11 cellular contexts compared by ENCODE assay signal in the genomic region with DNA sequence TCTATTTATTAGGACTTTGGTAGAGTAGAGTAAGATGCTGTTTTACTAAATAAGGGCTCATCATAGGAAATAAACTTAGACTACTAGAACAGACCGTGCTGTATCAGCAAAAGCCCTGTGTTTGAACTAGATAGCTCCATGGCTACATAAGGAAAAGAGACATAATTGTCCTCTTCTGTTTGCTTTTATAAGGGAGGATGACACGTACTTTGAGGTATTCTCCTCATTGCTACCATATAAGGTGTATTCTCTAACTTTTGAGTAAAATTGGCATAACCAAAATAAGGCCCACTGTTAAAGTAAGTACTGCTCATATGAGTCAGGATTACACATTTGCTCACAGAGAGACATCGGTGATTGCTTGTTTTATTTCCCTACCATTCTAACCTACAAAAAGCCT.
DNase-seq lines count a peak whose midpoint lies in the region; ATAC-seq, FAIRE-seq and TF ChIP-seq lines count a peak whose summit lies in the region.
"Had no signal": no experiment of that assay in that cellular context is flagged by ENCODE, and none has a peak within 500 bp of the region (broad histone marks: within the 10 kb centered on the region; RNA-seq: fewer than 3 reads in every experiment).

No MANE protein-coding gene starts in this region.

- FAIRE-seq in RCC 7860 (lab: Jason Lieb, UNC): no peak

- POLR2A ChIA-PET in GM10248 (lab: Yijun Ruan, JAX): no interaction called here

- H3K27me3 ChIP-seq in psoas muscle (ENCODE audit: insufficient read depth in 3 of 3, low read length in 2 of 3): no peaks in the 10 kb centered on the region

- H3K36me3 ChIP-seq in psoas muscle (ENCODE audit: insufficient read depth in 1 of 2, low read depth in 1 of 2): peaks cover 2 to 7% of the 10 kb centered on the region in 2 donors

- peak; percentile 49 for DNase-seq in DMS53 (lab: John Stamatoyannopoulos, UW)
- DNase-seq in RCC 7860 (ENCODE audit: low spot score): peak; percentile 76
- DNase-seq in fibroblast of mammary gland (ENCODE audit: low read depth): peak; percentile 78
- no peak for DNase-seq in psoas muscle
- DNase-seq in Ammon's horn (ENCODE audit: low spot score): no peak
- no peak for DNase-seq in GM10248 (ENCODE audit: extremely low spot score)
- DNase-seq in activated T-cell treated with anti-CD3 and anti-CD28 coated beads, Interleukin-2, amount 50 U/mL, for 1 hour: no peak
- DNase-seq: NCI-H187 had no signal

- intact Hi-C loops in psoas muscle (cut with DNase I): no loop called here

- ATAC-seq in psoas muscle (peak in 2 of 4 donors; percentile 16 to 40), GM19324 (IDR thresholded peaks at IDR 0.05; ENCODE audit: low FRiP score, unreplicated experiment) (no peak)
- ATAC-seq: sciatic nerve, WTC11 had no signal

- H3K9me3 ChIP-seq in psoas muscle: no peaks in the 10 kb centered on the region

- peak overlapping the region; percentile 64 for H3K27ac ChIP-seq in psoas muscle

- TF ChIP-seq CTCF in fibroblast of mammary gland (conservative IDR thresholded peaks at IDR 0.05; ENCODE audit: control insufficient read depth, insufficient read depth, low read depth, low read length): no peak
- TF ChIP-seq CTCF in psoas muscle (IDR thresholded peaks at IDR 0.05): no peak
- no peak for TF ChIP-seq CTCF in GM10248 (IDR thresholded peaks at IDR 0.05; ENCODE audit: control extremely low read depth, extremely low read depth, low read depth, missing control alignments)

- H3K4me3 ChIP-seq in fibroblast of mammary gland (ENCODE audit: control insufficient read depth, low read depth, low read length): no peak overlapping the region
- H3K4me3 ChIP-seq in psoas muscle: no peak overlapping the region

- WGBS in psoas muscle, 3 donors: 74 to 83% (median 80%) methylated on average over 3 of the region's 3 CpGs

- CTCF ChIA-PET in GM10248 (lab: Yijun Ruan, JAX): interaction anchor here (1.5 to 1.7 kb wide), 2 partner anchors 10 to 23 kb away, joined by 3 read pairs; no protein-coding TSS in a partner anchor

- peaks cover 78% of the 10 kb centered on the region for H3K4me1 ChIP-seq in psoas muscle

Comparison
In these comparisons a context has a peak if more than half of its experiments do, and no peak if none do; other contexts are left out.
1. DNase-seq: peak in DMS53 (single experiment), RCC 7860 (single experiment) and fibroblast of mammary gland (single experiment); none in psoas muscle (0 of 2), Ammon's horn (single experiment), GM10248 (single experiment) and activated T-cell treated with anti-CD3 and anti-CD28 coated beads, Interleukin-2, amount 50 U/mL, for 1 hour (single experiment).